Comparison of ENCODE assay signal across 8 cellular contexts in the genomic region with DNA sequence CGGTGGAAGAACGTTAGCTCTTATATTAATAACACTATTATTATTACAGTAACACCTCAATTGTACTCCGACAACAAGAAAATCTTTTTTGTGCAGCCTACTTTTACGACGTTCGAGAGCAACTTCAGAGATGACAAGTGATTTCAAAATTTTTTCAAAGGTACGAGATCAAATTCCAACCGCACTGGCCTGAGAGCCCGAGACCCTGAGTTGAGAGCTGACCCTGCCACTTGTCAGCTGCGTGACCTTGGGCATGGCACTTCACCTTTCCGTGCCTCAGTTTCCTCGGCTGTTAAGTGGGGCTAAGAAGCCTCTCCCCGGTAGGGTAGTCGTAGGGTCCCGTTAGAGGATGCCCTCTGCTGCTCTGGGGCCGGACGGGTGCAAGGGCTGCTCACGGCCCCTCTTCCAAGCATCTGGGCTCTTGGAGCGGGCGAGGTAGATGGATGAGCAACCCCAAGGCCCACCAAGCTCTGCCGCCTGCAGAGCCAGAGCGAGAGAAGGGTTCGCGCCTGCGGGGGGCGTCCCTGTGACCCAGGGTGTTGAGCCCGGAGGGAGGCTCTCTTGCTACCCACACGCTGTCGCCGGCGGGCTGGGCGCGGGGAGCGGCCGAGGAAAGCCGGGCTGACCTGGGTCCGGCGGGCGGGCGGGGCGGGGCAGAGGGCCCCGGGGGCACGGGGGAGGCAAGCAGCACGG. TPM values are rescaled to one million over a fixed set of nuclear protein-coding genes. Genes with fewer than 3 reads are reported as not detected.
DNase-seq lines count a peak whose midpoint lies in the region; ATAC-seq and TF ChIP-seq lines count a peak whose summit lies in the region.

No MANE protein-coding gene starts in this region.

- peak; percentile 37 for ATAC-seq in activated CD4-positive, alpha-beta T cell treated with anti-CD3 and anti-CD28 coated beads for 36 hours
- ATAC-seq in HG02759 (IDR thresholded peaks at IDR 0.05; ENCODE audit: unreplicated experiment) (peak; percentile 53), Panc1 (peak; percentile 79)

- H3K4me1 Mint-ChIP-seq in activated CD4-positive, alpha-beta T cell treated with anti-CD3 and anti-CD28 coated beads for 36 hours: peaks cover 20% of the 10 kb centered on the region

- no peaks in the 10 kb centered on the region for H3K9me3 Mint-ChIP-seq in activated CD4-positive, alpha-beta T cell treated with anti-CD3 and anti-CD28 coated beads for 36 hours (ENCODE audit: low read depth)

- H3K27me3 Mint-ChIP-seq in activated CD4-positive, alpha-beta T cell treated with anti-CD3 and anti-CD28 coated beads for 36 hours: no peaks in the 10 kb centered on the region

- WGBS in urinary bladder: 5% methylated on average over 44 of the region's 44 CpGs

- H3K27me3 ChIP-seq in Panc1 (ENCODE audit: control insufficient read depth, insufficient read depth, low read length): no peaks in the 10 kb centered on the region
- H3K27me3 ChIP-seq in duodenal mucosa (ENCODE audit: control insufficient read depth in 1 of 2, insufficient read depth in 2 of 2, low read length in 2 of 2): no peaks in the 10 kb centered on the region
- H3K27me3 ChIP-seq in mucosa of stomach (ENCODE audit: control insufficient read depth, insufficient read depth, low read length): no peaks in the 10 kb centered on the region

- POLR2A ChIA-PET in activated CD4-positive, alpha-beta T cell treated with anti-CD3 and anti-CD28 coated beads for 36 hours (lab: Charles Lee): no interaction called here
- POLR2A ChIA-PET in Panc1 (lab: Charles Lee): interaction anchor here (0.7 kb wide), 1 partner anchor 1712 kb away, joined by 7 read pairs; no protein-coding TSS in a partner anchor

- peak; percentile 55 for DNase-seq in activated CD4-positive, alpha-beta T cell treated with anti-CD3 and anti-CD28 coated beads for 36 hours
- DNase-seq in activated CD4-positive, alpha-beta T cell treated with anti-CD3 and anti-CD28 coated beads for 1 hour: no peak
- DNase-seq in Panc1 (ENCODE audit: low read depth, low spot score) (no peak), OCI-M2 (lab: John Stamatoyannopoulos, UW; ENCODE audit: unreplicated experiment) (no peak)

- H3K4me3 Mint-ChIP-seq in activated CD4-positive, alpha-beta T cell treated with anti-CD3 and anti-CD28 coated beads for 36 hours: peak overlapping the region; percentile 81

- CTCF ChIA-PET in activated CD4-positive, alpha-beta T cell treated with anti-CD3 and anti-CD28 coated beads for 36 hours (lab: Charles Lee): interaction anchor here (0.6 to 2.7 kb wide), 11 partner anchors 10 to 988 kb away, joined by 3 to 14 read pairs (median 3); a partner anchor contains a TSS
- CTCF ChIA-PET in Panc1 (lab: Charles Lee): interaction anchor here (0.6 kb wide), 1 partner anchor 157 kb away, joined by 5 read pairs; no protein-coding TSS in a partner anchor

- in situ Hi-C loops in Panc1 (cut with HindIII; ENCODE audit: low pct_unique_long_range_greater_than_20kb, low sequenced_read_pairs): no loop called here

- peak overlapping the region; percentile 64 to 72 for H3K9ac ChIP-seq in duodenal mucosa (ENCODE audit: low read depth in 1 of 2, low read length in 2 of 2)
- peak overlapping the region; percentile 66 for H3K9ac ChIP-seq in mucosa of stomach (ENCODE audit: low read length)

- peak overlapping the region; percentile 66 for H3K27ac Mint-ChIP-seq in activated CD4-positive, alpha-beta T cell treated with anti-CD3 and anti-CD28 coated beads for 36 hours

- H3K36me3 ChIP-seq in Panc1 (ENCODE audit: control insufficient read depth, insufficient read depth, low read length): no peaks in the 10 kb centered on the region
- no peaks in the 10 kb centered on the region for H3K36me3 ChIP-seq in duodenal mucosa (ENCODE audit: control insufficient read depth in 1 of 2, insufficient read depth in 2 of 2, low read length in 2 of 2)
- no peaks in the 10 kb centered on the region for H3K36me3 ChIP-seq in mucosa of stomach (ENCODE audit: control insufficient read depth, insufficient read depth, low read length)
- H3K36me3 ChIP-seq in urinary bladder (ENCODE audit: insufficient read depth): no peaks in the 10 kb centered on the region

- peaks cover 8% of the 10 kb centered on the region for H3K4me1 ChIP-seq in Panc1 (ENCODE audit: control insufficient read depth, insufficient read depth, low read length)
- peaks cover 7 to 9% of the 10 kb centered on the region in 2 donors for H3K4me1 ChIP-seq in duodenal mucosa (ENCODE audit: control insufficient read depth in 1 of 2, insufficient read depth in 2 of 2, low read length in 2 of 2)
- peaks cover 9% of the 10 kb centered on the region for H3K4me1 ChIP-seq in mucosa of stomach (ENCODE audit: control insufficient read depth, insufficient read depth, low read length)
- H3K4me1 ChIP-seq in urinary bladder (ENCODE audit: insufficient read depth): no peaks in the 10 kb centered on the region

- no peaks in the 10 kb centered on the region for H3K36me3 Mint-ChIP-seq in activated CD4-positive, alpha-beta T cell treated with anti-CD3 and anti-CD28 coated beads for 36 hours (ENCODE audit: low read depth)

- peak overlapping the region; percentile 63 to 86 for H3K4me3 ChIP-seq in Panc1 (ENCODE audit: low read depth in 2 of 2, low read length in 2 of 2)
- H3K4me3 ChIP-seq in duodenal mucosa (ENCODE audit: low read depth in 1 of 2, low read length in 2 of 2): peak overlapping the region; percentile 84 to 92
- H3K4me3 ChIP-seq in mucosa of stomach (ENCODE audit: low read length): peak overlapping the region; percentile 63
- H3K4me3 ChIP-seq in urinary bladder (ENCODE audit: low read depth, low read length): peak overlapping the region; percentile 77

- intact Hi-C loops in activated CD4-positive, alpha-beta T cell treated with anti-CD3 and anti-CD28 coated beads for 36 hours (cut with DNase I, micrococcal nuclease): loop anchor here in 1 of 2 experiments (5.0 to 10.0 kb wide), 4 partner anchors 117 to 791 kb away; a partner anchor contains a TSS
- intact Hi-C loops in Panc1 (cut with micrococcal nuclease; ENCODE audit: unreplicated experiment): no loop called here

- H3K9me3 ChIP-seq in Panc1 (ENCODE audit: control insufficient read depth, insufficient read depth, low read depth, low read length) (no peaks in the 10 kb centered on the region), duodenal mucosa (ENCODE audit: control insufficient read depth in 1 of 2, low read length in 2 of 2) (no peaks in the 10 kb centered on the region), mucosa of stomach (ENCODE audit: control insufficient read depth, low read length) (no peaks in the 10 kb centered on the region)

- no peak for TF ChIP-seq CTCF in Panc1 (IDR thresholded peaks at IDR 0.05)

- H3K27ac ChIP-seq in Panc1 (ENCODE audit: low read length) (peak overlapping the region; percentile 60), duodenal mucosa (ENCODE audit: low read depth, low read length) (no peak overlapping the region), urinary bladder (ENCODE audit: low read depth) (no peak overlapping the region)

- no TSS peak for BruUV-seq in Panc1 (replicated peaks; lab: Mats Ljungman, UMichigan)

RNA-seq across cellular contexts. Expression of a gene that starts 0.5 kb away (rescaled TPM):
- total RNA-seq in activated CD4-positive, alpha-beta T cell treated with anti-CD3 and anti-CD28 coated beads for 36 hours: 10 to 100 TPM; 24.8 to 27.5 TPM
- total RNA-seq in Panc1 (2021; ENCODE audit: unreplicated experiment): 36.0 TPM
- 26.2 TPM for polyA plus RNA-seq in Panc1 (2012; ENCODE audit: insufficient read length)
- 26.9 TPM for total RNA-seq in urinary bladder
- 21.7 TPM for polyA plus RNA-seq in urinary bladder

RNA-seq across cellular contexts. Expression of a gene that starts 28.2 kb away (rescaled TPM):
- total RNA-seq in activated CD4-positive, alpha-beta T cell treated with anti-CD3 and anti-CD28 coated beads for 36 hours: 10 to 100 TPM; 20.4 to 20.7 TPM
- total RNA-seq in Panc1 (2021; ENCODE audit: unreplicated experiment) (27.2 TPM), urinary bladder (21.4 TPM)
- 13.2 TPM for polyA plus RNA-seq in Panc1 (2012; ENCODE audit: insufficient read length)
- polyA plus RNA-seq in urinary bladder: 6.8 TPM
